Comparison of ENCODE assay signal across 11 cellular contexts in the genomic region with DNA sequence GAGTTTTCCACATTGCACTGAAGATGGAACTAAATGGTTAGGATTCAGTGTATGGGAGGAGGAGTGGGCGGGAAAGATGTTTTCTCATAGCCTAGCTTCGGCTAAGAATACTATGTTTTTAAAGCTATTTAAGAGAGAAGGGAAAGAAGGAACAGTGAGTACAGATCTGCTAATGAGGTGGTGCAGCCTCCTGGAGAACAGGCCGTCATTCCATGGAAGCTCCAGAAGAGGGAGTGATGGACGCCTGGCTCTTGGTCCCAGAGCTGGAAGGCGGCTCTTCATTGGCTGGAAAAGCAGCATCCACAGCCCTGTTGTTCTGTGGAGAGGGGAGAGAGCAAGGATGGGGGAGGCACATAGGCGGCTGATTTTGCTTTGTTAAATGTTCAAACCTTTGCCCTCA. TPM values are rescaled to one million over a fixed set of nuclear protein-coding genes. Genes with fewer than 3 reads are reported as not detected.
DNase-seq lines count a peak whose midpoint lies in the region; ATAC-seq and TF ChIP-seq lines count a peak whose summit lies in the region.
"Had no signal": no experiment of that assay in that cellular context is flagged by ENCODE, and none has a peak within 500 bp of the region (broad histone marks: within the 10 kb centered on the region; RNA-seq: fewer than 3 reads in every experiment).

No MANE protein-coding gene starts in this region.

- ATAC-seq in esophagus mucosa: no peak

- DNase-seq in NCI-H2029 treated with DMSO at 0.1 percent for 48 hours (lab: John Stamatoyannopoulos, UW) (peak; percentile 15), NCI-H2029 (lab: John Stamatoyannopoulos, UW) (no peak), iPS-NIHi7 (ENCODE audit: extremely low spot score) (peak; percentile 63), superior temporal gyrus (ENCODE audit: extremely low spot score) (peak; percentile 79), NCI-H2171 treated with DMSO at 0.1 percent for 48 hours (lab: John Stamatoyannopoulos, UW) (no peak), NCI-H2081 treated with DMSO at 0.1 percent for 48 hours (lab: John Stamatoyannopoulos, UW) (no peak)
- DNase-seq: stimulated activated CD4-positive, alpha-beta T cell treated with anti-CD3 and anti-CD28 coated beads, Interleukin-2, amount 100 ng/mL, for 24 hours had no signal

- no peaks in the 10 kb centered on the region for H3K9me3 Mint-ChIP-seq in brain

- H3K4me1 Mint-ChIP-seq in brain: peaks cover 11% of the 10 kb centered on the region

- H3K27ac Mint-ChIP-seq in brain: peak overlapping the region in 3 of 5 experiments; percentile 7 to 56 (median 54)
- H3K27ac Mint-ChIP-seq: activated naive CD8-positive, alpha-beta T cell had no signal

- peak; percentile 35 to 37 for TF ChIP-seq CTCF in brain (conservative IDR thresholded peaks at IDR 0.05)

- H3K36me3 Mint-ChIP-seq in brain: no peaks in the 10 kb centered on the region
- H3K36me3 Mint-ChIP-seq: activated naive CD8-positive, alpha-beta T cell had no signal

- H3K27me3 Mint-ChIP-seq in brain: peaks cover 4% of the 10 kb centered on the region

- no peak overlapping the region for H3K4me3 Mint-ChIP-seq in brain
- H3K4me3 Mint-ChIP-seq: activated naive CD8-positive, alpha-beta T cell had no signal

RNA-seq across cellular contexts. Expression of gene CAMK1G, which starts 6.9 kb away (rescaled TPM):
- 16.7 TPM for polyA plus RNA-seq in brain (ENCODE audit: insufficient read depth, low read depth, low replicate concordance)
- not detected for total RNA-seq in esophagus mucosa
- polyA plus RNA-seq: keratinocyte had no signal

Comparison
In these comparisons a context has a peak if more than half of its experiments do, and no peak if none do; other contexts are left out.
1. DNase-seq: peak in NCI-H2029 treated with DMSO at 0.1 percent for 48 hours (single experiment), iPS-NIHi7 (single experiment) and superior temporal gyrus (single experiment); none in NCI-H2029 (single experiment), NCI-H2171 treated with DMSO at 0.1 percent for 48 hours (single experiment) and NCI-H2081 treated with DMSO at 0.1 percent for 48 hours (single experiment).